In genomic region chr2:168120730-168121129, GRCh38 we compare ENCODE assay signal across 20 cellular contexts.
DNase-seq lines count a peak whose midpoint lies in the region; ATAC-seq and TF ChIP-seq lines count a peak whose summit lies in the region.
"Had no signal": no experiment of that assay in that cellular context is flagged by ENCODE, and none has a peak within 500 bp of the region (broad histone marks: within the 10 kb centered on the region; RNA-seq: fewer than 3 reads in every experiment).

No MANE protein-coding gene starts in this region.

- no peaks in the 10 kb centered on the region for H3K9me3 Mint-ChIP-seq in activated CD8-positive, alpha-beta T cell treated with anti-CD3 and anti-CD28 coated beads for 36 hours
- H3K9me3 Mint-ChIP-seq: activated naive CD4-positive, alpha-beta T cell treated with anti-CD3 and anti-CD28 coated beads, Interleukin-2, amount 10 ng/mL, durations not matched to agents 7 days and 5 days; activated T-cell treated with anti-CD3 and anti-CD28 coated beads, Interleukin-2, amount 50 U/mL, for 4 hours; natural killer cell treated with Interleukin-12 subunit alpha and Interleukin-12 subunit beta and Interleukin-15 and Interleukin-18, amount 100 ng/mL, for 72 hours; stimulated activated naive CD8-positive, alpha-beta T cell treated with anti-CD3 and anti-CD28 coated beads, Interleukin-15, Interleukin-2, amounts not matched to agents 100 ng/mL and 50 ng/mL, for 24 hours had no signal

- H3K4me1 Mint-ChIP-seq in activated CD8-positive, alpha-beta T cell treated with anti-CD3 and anti-CD28 coated beads for 36 hours (ENCODE audit: low read depth): no peaks in the 10 kb centered on the region
- H3K4me1 Mint-ChIP-seq: activated naive CD4-positive, alpha-beta T cell treated with anti-CD3 and anti-CD28 coated beads, Interleukin-2, amount 10 ng/mL, durations not matched to agents 7 days and 5 days; B cell had no signal

- in situ Hi-C loops in G401 (cut with HindIII; ENCODE audit: low sequenced_read_pairs): no loop called here

- no peak overlapping the region for H3K27ac Mint-ChIP-seq in activated CD8-positive, alpha-beta T cell treated with anti-CD3 and anti-CD28 coated beads for 36 hours
- H3K27ac Mint-ChIP-seq: activated naive CD4-positive, alpha-beta T cell treated with anti-CD3 and anti-CD28 coated beads, Interleukin-2, amount 10 ng/mL, durations not matched to agents 7 days and 5 days; B cell; natural killer cell treated with Interleukin-12 subunit alpha and Interleukin-12 subunit beta and Interleukin-15 and Interleukin-18, amount 100 ng/mL, for 72 hours; stimulated activated naive CD8-positive, alpha-beta T cell treated with anti-CD3 and anti-CD28 coated beads, Interleukin-15, Interleukin-2, amounts not matched to agents 100 ng/mL and 50 ng/mL, for 24 hours had no signal

- intact Hi-C loops in activated CD8-positive, alpha-beta T cell treated with anti-CD3 and anti-CD28 coated beads for 36 hours (cut with micrococcal nuclease): no loop called here

- no peak for ATAC-seq in GM21390 (IDR thresholded peaks at IDR 0.05; ENCODE audit: unreplicated experiment)
- ATAC-seq in activated CD8-positive, alpha-beta T cell treated with anti-CD3 and anti-CD28 coated beads for 36 hours: no peak
- ATAC-seq: activated T-cell treated with anti-CD3 and anti-CD28 coated beads, Interleukin-2, amount 50 U/mL, for 4 hours; left lobe of liver; natural killer cell treated with Interleukin-12 subunit alpha and Interleukin-12 subunit beta and Interleukin-15 and Interleukin-18, amount 100 ng/mL, for 72 hours; pancreas had no signal

- H3K4me3 Mint-ChIP-seq in activated CD8-positive, alpha-beta T cell treated with anti-CD3 and anti-CD28 coated beads for 36 hours: no peak overlapping the region
- H3K4me3 Mint-ChIP-seq: activated naive CD4-positive, alpha-beta T cell treated with anti-CD3 and anti-CD28 coated beads, Interleukin-2, amount 10 ng/mL, durations not matched to agents 7 days and 5 days; activated T-cell treated with anti-CD3 and anti-CD28 coated beads, Interleukin-2, amount 50 U/mL, for 4 hours; B cell; natural killer cell treated with Interleukin-12 subunit alpha and Interleukin-12 subunit beta and Interleukin-15 and Interleukin-18, amount 100 ng/mL, for 72 hours; stimulated activated naive CD8-positive, alpha-beta T cell treated with anti-CD3 and anti-CD28 coated beads, Interleukin-15, Interleukin-2, amounts not matched to agents 100 ng/mL and 50 ng/mL, for 24 hours had no signal

- POLR2A ChIA-PET in activated CD8-positive, alpha-beta T cell treated with anti-CD3 and anti-CD28 coated beads for 36 hours (lab: Charles Lee): interaction anchor here (1.0 kb wide), 1 partner anchor 15 kb away, joined by 3 read pairs; no protein-coding TSS in a partner anchor

- no peaks in the 10 kb centered on the region for H3K27me3 Mint-ChIP-seq in activated CD8-positive, alpha-beta T cell treated with anti-CD3 and anti-CD28 coated beads for 36 hours
- H3K27me3 Mint-ChIP-seq: activated naive CD4-positive, alpha-beta T cell treated with anti-CD3 and anti-CD28 coated beads, Interleukin-2, amount 10 ng/mL, durations not matched to agents 7 days and 5 days; B cell; natural killer cell treated with Interleukin-12 subunit alpha and Interleukin-12 subunit beta and Interleukin-15 and Interleukin-18, amount 100 ng/mL, for 72 hours; stimulated activated naive CD8-positive, alpha-beta T cell treated with anti-CD3 and anti-CD28 coated beads, Interleukin-15, Interleukin-2, amounts not matched to agents 100 ng/mL and 50 ng/mL, for 24 hours had no signal

- CTCF ChIA-PET in activated CD8-positive, alpha-beta T cell treated with anti-CD3 and anti-CD28 coated beads for 36 hours (lab: Charles Lee): interaction anchor here (0.9 to 5.2 kb wide), 7 partner anchors 8 to 1581 kb away, joined by 3 to 49 read pairs (median 10); no protein-coding TSS in a partner anchor

- H3K36me3 Mint-ChIP-seq in activated CD8-positive, alpha-beta T cell treated with anti-CD3 and anti-CD28 coated beads for 36 hours (ENCODE audit: low read depth): peaks cover 28% of the 10 kb centered on the region

- TF ChIP-seq CTCF in activated CD8-positive, alpha-beta T cell treated with anti-CD3 and anti-CD28 coated beads for 36 hours (IDR thresholded peaks at IDR 0.05): no peak

- DNase-seq in DMS 273 (lab: John Stamatoyannopoulos, UW; ENCODE audit: unreplicated experiment) (peak; percentile 38), DMS 273 treated with DMSO at 0.1 percent for 48 hours (lab: John Stamatoyannopoulos, UW) (no peak), G401 (ENCODE audit: low spot score) (peak; percentile 63), NCI-H2171 treated with DMSO at 0.1 percent for 48 hours (lab: John Stamatoyannopoulos, UW) (peak; percentile 61), cerebellum (ENCODE audit: low spot score) (peak; percentile 22), dedifferentiated amniotic fluid mesenchymal stem cell (ENCODE audit: extremely low spot score) (no peak)
- no peak for DNase-seq in activated CD8-positive, alpha-beta T cell treated with anti-CD3 and anti-CD28 coated beads for 36 hours
- DNase-seq: activated CD4-positive, CD25-positive, alpha-beta regulatory T cell treated with anti-CD3 and anti-CD28 coated beads, Interleukin-2, amount 50 U/mL, for 72 hours; activated naive CD4-positive, alpha-beta T cell treated with anti-CD3 and anti-CD28 coated beads, Interleukin-2, amount 10 ng/mL, durations not matched to agents 7 days and 5 days; activated T-cell treated with anti-CD3 and anti-CD28 coated beads, Interleukin-2, amount 50 U/mL, for 4 hours; heart right ventricle; NCI-H2107; pancreas; stimulated activated CD4-positive, alpha-beta T cell treated with anti-CD3 and anti-CD28 coated beads, Interleukin-4, amount 100 ng/mL, for 4 hours; thyroid gland had no signal

Comparison
In these comparisons a context has a peak if more than half of its experiments do, and no peak if none do; other contexts are left out.
1. DNase-seq: peak in DMS 273 (single experiment), G401 (single experiment), NCI-H2171 treated with DMSO at 0.1 percent for 48 hours (single experiment) and cerebellum (single experiment); none in DMS 273 treated with DMSO at 0.1 percent for 48 hours (single experiment), dedifferentiated amniotic fluid mesenchymal stem cell (single experiment) and activated CD8-positive, alpha-beta T cell treated with anti-CD3 and anti-CD28 coated beads for 36 hours (single experiment).